18 cellular contexts compared by ENCODE assay signal in genomic region chr18:59006461-59007067, GRCh38.
DNase-seq lines count a peak whose midpoint lies in the region; ATAC-seq and TF ChIP-seq lines count a peak whose summit lies in the region.
"Had no signal": no experiment of that assay in that cellular context is flagged by ENCODE, and none has a peak within 500 bp of the region (broad histone marks: within the 10 kb centered on the region; RNA-seq: fewer than 3 reads in every experiment).

No MANE protein-coding gene starts in this region.

- H2BK15ac ChIP-seq in IMR-90 (ENCODE audit: low read depth, low read length): no peak overlapping the region
- peak overlapping the region; percentile 57 for H2BK15ac ChIP-seq in mesenchymal stem cell (ENCODE audit: low read depth, poor library complexity, severe bottlenecking)

- TF ChIP-seq CTCF in A673 (conservative IDR thresholded peaks at IDR 0.05; ENCODE audit: low read depth, low read length) (no peak), IMR-90 (conservative IDR thresholded peaks at IDR 0.05; ENCODE audit: low read depth, low read length) (no peak), cardiac fibroblast (IDR thresholded peaks at IDR 0.05; ENCODE audit: low read depth, low read length) (no peak), GM23338 (conservative IDR thresholded peaks at IDR 0.05; ENCODE audit: low read depth in 2 of 2) (no peak)

- no peak overlapping the region for H2AK9ac ChIP-seq in IMR-90 (replicated peaks; ENCODE audit: low read depth, low read length, poor library complexity)

- H3K79me2 ChIP-seq in GM23338 (replicated peaks; ENCODE audit: insufficient read depth): no peaks in the 10 kb centered on the region
- H3K79me2 ChIP-seq: hepatocyte had no signal

- 100% methylated on average over 1 of the region's 3 CpGs; no CpG with 5 or more reads in 1 of the 2 experiments for WGBS in IMR-90 (ENCODE audit: extremely low coverage in 2 of 2, insufficient read length in 1 of 2), 2 experiments
- 82% methylated on average over 3 of the region's 3 CpGs for WGBS in mesenchymal stem cell

- CTCF ChIA-PET in A673 (lab: Charles Lee): no interaction called here
- CTCF ChIA-PET in IMR-90 (lab: Yijun Ruan, JAX): no interaction called here

- no peaks in the 10 kb centered on the region for H3K36me3 Mint-ChIP-seq in GM23338 (ENCODE audit: low read depth)

- H3K9me1 ChIP-seq in IMR-90 (ENCODE audit: insufficient read depth, low read length): peaks cover 14% of the 10 kb centered on the region

- no peak overlapping the region for H2AFZ ChIP-seq in IMR-90 (replicated peaks; ENCODE audit: low read length, poor library complexity)
- no peak overlapping the region for H2AFZ ChIP-seq in mesenchymal stem cell (ENCODE audit: low read depth, low read length)
- no peak overlapping the region for H2AFZ ChIP-seq in GM23338
- H2AFZ ChIP-seq: hepatocyte had no signal

- peak overlapping the region in 1 of 2 experiments; percentile 98 for H2BK12ac ChIP-seq in mesenchymal stem cell (ENCODE audit: low read length in 2 of 2)

- intact Hi-C loops in A673 (cut with micrococcal nuclease; ENCODE audit: unreplicated experiment): no loop called here
- intact Hi-C loops in IMR-90 (cut with micrococcal nuclease): no loop called here

- H3K4me3 ChIP-seq in A673 (ENCODE audit: low read depth, low read length, poor library complexity, severe bottlenecking) (no peak overlapping the region), IMR-90 (ENCODE audit: insufficient read depth, low read depth, low read length) (no peak overlapping the region), cardiac fibroblast (replicated peaks in 1 of 2; ENCODE audit: low read depth in 2 of 2, low read length in 2 of 2) (no peak overlapping the region), mesenchymal stem cell (ENCODE audit: insufficient read depth in 1 of 2, low read depth in 1 of 2, low read length in 2 of 2) (no peak overlapping the region), GM23338 (no peak overlapping the region)
- H3K4me3 ChIP-seq: hepatocyte, K562, Peyer's patch, right lobe of liver had no signal

- peaks cover 3% of the 10 kb centered on the region for H3K9me3 ChIP-seq in A673 (ENCODE audit: low read depth, low read length, poor library complexity, severe bottlenecking)
- H3K9me3 ChIP-seq in IMR-90 (ENCODE audit: control insufficient read depth, insufficient read depth, low read length): peaks cover 6% of the 10 kb centered on the region; the same call in 1 of the 2 replicates
- H3K9me3 ChIP-seq in mesenchymal stem cell (ENCODE audit: control insufficient read depth, low read length): no peaks in the 10 kb centered on the region
- H3K9me3 ChIP-seq: Peyer's patch, right lobe of liver had no signal

- no peak overlapping the region for H3K27ac Mint-ChIP-seq in GM23338

- H4K91ac ChIP-seq in IMR-90 (ENCODE audit: insufficient read depth, low read depth, low read length) (no peak overlapping the region), mesenchymal stem cell (ENCODE audit: low read length) (peak overlapping the region; percentile 67)

- H3K36me3 ChIP-seq in A673 (ENCODE audit: insufficient read depth, low read length, poor library complexity, severe bottlenecking) (no peaks in the 10 kb centered on the region), IMR-90 (ENCODE audit: control insufficient read depth, insufficient read depth, low read length) (no peaks in the 10 kb centered on the region), mesenchymal stem cell (ENCODE audit: control insufficient read depth in 1 of 2, insufficient read depth in 2 of 2, low read depth in 1 of 2, low read length in 2 of 2) (no peaks in the 10 kb centered on the region), GM23338 (ENCODE audit: insufficient read depth) (no peaks in the 10 kb centered on the region)
- H3K36me3 ChIP-seq: Peyer's patch, right lobe of liver had no signal

- no peak overlapping the region for H3K56ac ChIP-seq in IMR-90 (ENCODE audit: extremely low read depth, insufficient read depth, low read length)

- H2BK120ac ChIP-seq in IMR-90 (ENCODE audit: low read depth, low read length) (no peak overlapping the region), mesenchymal stem cell (ENCODE audit: low read depth, low read length) (peak overlapping the region; percentile 86)

- H3K4me1 Mint-ChIP-seq in GM23338: peaks cover 26% of the 10 kb centered on the region

- H3K9me3 Mint-ChIP-seq in GM23338: peaks cover 6% of the 10 kb centered on the region

- H3K79me1 ChIP-seq in IMR-90 (ENCODE audit: low read depth in 1 of 2, low read length in 2 of 2) (no peaks in the 10 kb centered on the region), mesenchymal stem cell (replicated peaks; ENCODE audit: low read length, poor library complexity, severe bottlenecking) (no peaks in the 10 kb centered on the region)

- H3K27ac ChIP-seq in A673 (ENCODE audit: low read depth, low read length, poor library complexity, severe bottlenecking): peak overlapping the region; percentile 95
- no peak overlapping the region for H3K27ac ChIP-seq in IMR-90 (ENCODE audit: insufficient read depth, low read length)
- H3K27ac ChIP-seq in mesenchymal stem cell (ENCODE audit: low read length, poor library complexity, severe bottlenecking): no peak overlapping the region
- H3K27ac ChIP-seq in GM23338 (ENCODE audit: low read depth): no peak overlapping the region
- H3K27ac ChIP-seq: hepatocyte, Peyer's patch had no signal

- no peak overlapping the region for H2BK5ac ChIP-seq in IMR-90 (ENCODE audit: low read depth, low read length, poor library complexity, severe bottlenecking)
- no peak overlapping the region for H2BK5ac ChIP-seq in mesenchymal stem cell (ENCODE audit: low read depth, low read length, poor library complexity, severe bottlenecking)

- H3K4me2 ChIP-seq in IMR-90 (ENCODE audit: low read depth, low read length) (no peak overlapping the region), mesenchymal stem cell (ENCODE audit: low read length, poor library complexity, severe bottlenecking) (no peak overlapping the region), GM23338 (no peak overlapping the region)
- H3K4me2 ChIP-seq: hepatocyte had no signal

- H4K5ac ChIP-seq in IMR-90 (ENCODE audit: low read depth, low read length): no peak overlapping the region

- POLR2A ChIA-PET in A673 (lab: Charles Lee; ENCODE audit: low non-redundant PET): no interaction called here
- POLR2A ChIA-PET in IMR-90 (lab: Charles Lee; ENCODE audit: unreplicated experiment): interaction anchor here (0.6 kb wide), 1 partner anchor 232 kb away, joined by 3 read pairs; no protein-coding TSS in a partner anchor

- H3K9me2 ChIP-seq in GM23338 (ENCODE audit: insufficient read depth): no peaks in the 10 kb centered on the region; the same call in 1 of the 2 replicates

- H3K4ac ChIP-seq in IMR-90 (ENCODE audit: low read depth, low read length): peak overlapping the region; percentile 35; the same call in 1 of the 2 replicates
- peak overlapping the region in 1 of 2 experiments; percentile 72 for H3K4ac ChIP-seq in mesenchymal stem cell (ENCODE audit: low read depth in 1 of 2, low read length in 2 of 2)

- in situ Hi-C loops in IMR-90 (cut with MboI; ENCODE audit: low sequenced_read_pairs): no loop called here

- peak overlapping the region; percentile 8 for H2BK20ac ChIP-seq in IMR-90 (ENCODE audit: low read depth, low read length)

- dilution Hi-C loops in IMR-90 (cut with HindIII; ENCODE audit: low sequenced_read_pairs, unreplicated experiment): no loop called here

- H4K20me1 ChIP-seq in IMR-90 (ENCODE audit: insufficient read depth, low read length) (no peaks in the 10 kb centered on the region), GM23338 (replicated peaks; ENCODE audit: insufficient read depth) (no peaks in the 10 kb centered on the region)

- H4K8ac ChIP-seq in IMR-90 (ENCODE audit: low read depth in 2 of 2, low read length in 2 of 2): no peak overlapping the region
- no peak overlapping the region for H4K8ac ChIP-seq in mesenchymal stem cell (ENCODE audit: low read length)

- H3K23ac ChIP-seq in IMR-90 (ENCODE audit: low read depth, low read length): no peak overlapping the region
- H3K23ac ChIP-seq in mesenchymal stem cell (ENCODE audit: low read length in 2 of 2): no peak overlapping the region

- BruUV-seq in A673 (replicated peaks; lab: Mats Ljungman, UMichigan) (no TSS peak), IMR-90 (replicated peaks; lab: Mats Ljungman, UMichigan) (no TSS peak)

- H3K14ac ChIP-seq in IMR-90 (replicated peaks; ENCODE audit: low read depth, low read length): no peak overlapping the region
- H3K14ac ChIP-seq in mesenchymal stem cell (ENCODE audit: low read length in 2 of 2): no peak overlapping the region

- DNase-seq in A673 (ENCODE audit: low spot score): no peak
- DNase-seq in IMR-90: no peak
- peak; percentile 53 to 88 for DNase-seq in cardiac fibroblast (ENCODE audit: low read depth in 2 of 2)
- peak; percentile 42 for DNase-seq in mesenchymal stem cell
- DNase-seq in NCI-H1092 (lab: John Stamatoyannopoulos, UW): no peak
- DNase-seq in NCI-H2196 treated with DMSO at 0.1 percent for 48 hours (lab: John Stamatoyannopoulos, UW; ENCODE audit: unreplicated experiment): no peak
- no peak for DNase-seq in GM23338 (ENCODE audit: low spot score)
- DNase-seq: amniotic stem cell, erythroblast, kidney glomerular epithelial cell, NCI-H1048, NCI-H2107, NCI-H526 treated with DMSO at 0.1 percent for 48 hours, Peyer's patch, right lobe of liver had no signal

- H3K18ac ChIP-seq in IMR-90 (ENCODE audit: low read depth, low read length): no peak overlapping the region
- peak overlapping the region in 1 of 2 experiments; percentile 59 for H3K18ac ChIP-seq in mesenchymal stem cell (ENCODE audit: low read depth in 1 of 2, low read length in 2 of 2)

- no peak overlapping the region for H3K4me3 Mint-ChIP-seq in GM23338

- no peaks in the 10 kb centered on the region for H3F3A ChIP-seq in GM23338 (replicated peaks; ENCODE audit: low read depth)

- H3K4me1 ChIP-seq in A673 (ENCODE audit: insufficient read depth, low read length, poor library complexity, severe bottlenecking): peaks cover 69% of the 10 kb centered on the region
- peaks cover 4% of the 10 kb centered on the region for H3K4me1 ChIP-seq in IMR-90 (ENCODE audit: control insufficient read depth, insufficient read depth, low read length)
- peaks cover 8% of the 10 kb centered on the region for H3K4me1 ChIP-seq in mesenchymal stem cell (ENCODE audit: control insufficient read depth, insufficient read depth, low read depth, low read length)
- H3K4me1 ChIP-seq in GM23338 (ENCODE audit: insufficient read depth): peaks cover 16% of the 10 kb centered on the region
- H3K4me1 ChIP-seq: Peyer's patch, right lobe of liver had no signal

- TF ChIP-seq RAD21 in IMR-90 (IDR thresholded peaks at IDR 0.05; ENCODE audit: low read length): no peak

- H3K27me3 ChIP-seq in A673 (replicated peaks; ENCODE audit: insufficient read depth, low read depth, low read length, poor library complexity) (no peaks in the 10 kb centered on the region), IMR-90 (ENCODE audit: control insufficient read depth, insufficient read depth, low read length) (no peaks in the 10 kb centered on the region), mesenchymal stem cell (ENCODE audit: control insufficient read depth in 1 of 2, insufficient read depth in 1 of 2, low read length in 2 of 2) (no peaks in the 10 kb centered on the region), GM23338 (ENCODE audit: insufficient read depth) (no peaks in the 10 kb centered on the region)
- H3K27me3 ChIP-seq: hepatocyte, Peyer's patch, right lobe of liver had no signal

- no peak for TF ChIP-seq POLR2A in IMR-90 (IDR thresholded peaks at IDR 0.05; ENCODE audit: low read depth, low read length)

- ATAC-seq in IMR-90 (ENCODE audit: low read depth) (no peak), GM23338 (no peak), HG02678 (IDR thresholded peaks at IDR 0.05; ENCODE audit: unreplicated experiment) (no peak)
- ATAC-seq: K562, right lobe of liver had no signal

- H3K27me3 Mint-ChIP-seq in GM23338 (ENCODE audit: insufficient read depth, low read depth, poor library complexity): peaks cover 10% of the 10 kb centered on the region

- no peak overlapping the region for H3K9ac ChIP-seq in IMR-90 (ENCODE audit: low read depth, low read length)
- no peak overlapping the region for H3K9ac ChIP-seq in mesenchymal stem cell (ENCODE audit: low read length)

- peak overlapping the region; percentile 62; the same call in 1 of the 2 replicates for H2AK5ac ChIP-seq in IMR-90 (ENCODE audit: low read depth, low read length)
- H2AK5ac ChIP-seq in mesenchymal stem cell (ENCODE audit: low read length, severe bottlenecking): no peak overlapping the region

Comparison
In these comparisons a context has a peak if more than half of its experiments do, and no peak if none do; other contexts are left out.
1. DNase-seq: peak in cardiac fibroblast (2 of 2) and mesenchymal stem cell (single experiment); none in A673 (single experiment), IMR-90 (single experiment), NCI-H1092 (single experiment), NCI-H2196 treated with DMSO at 0.1 percent for 48 hours (single experiment) and GM23338 (single experiment).